Comparison of ENCODE assay signal across 1 cellular context in the genomic region with DNA sequence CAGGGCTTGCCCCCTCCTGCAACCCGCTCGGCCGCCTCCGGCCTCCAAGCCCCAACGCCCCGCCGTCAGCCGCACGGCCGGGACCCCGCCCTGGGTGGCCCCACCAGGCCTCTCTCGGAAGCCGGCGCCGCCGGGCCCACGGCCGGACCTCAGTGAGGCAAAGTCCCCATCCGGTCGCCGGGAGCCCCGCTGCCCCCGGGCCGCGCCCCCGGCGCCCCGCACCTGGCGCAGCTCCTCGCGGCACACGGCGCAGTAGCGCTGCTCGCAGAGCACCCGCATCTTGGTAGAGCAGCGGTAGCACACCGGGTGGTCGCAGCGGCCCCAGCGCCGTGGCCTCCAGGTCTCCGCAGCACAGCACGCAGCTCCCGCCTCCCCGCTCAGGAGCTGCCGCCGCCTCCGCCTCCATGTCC.
TF ChIP-seq lines count a peak whose summit lies in the region.

No MANE protein-coding gene starts in this region.

TF ChIP-seq in K562, 482 proteins besides CTCF, POLR2A, EP300 and RAD21 (continued from another document and continues in another):
- TF ChIP-seq MAZ (CRISPR knock-in tag; conservative IDR thresholded peaks at IDR 0.05 in 1 of 2, IDR thresholded peaks at IDR 0.05 in 1 of 2) (peak in 1 of 2 experiments; percentile 26; a peak in 1 of 4 replicates), NR3C1 (CRISPR knock-in tag; IDR thresholded peaks at IDR 0.05) (no peak), KAT8 (IDR thresholded peaks at IDR 0.05; ENCODE audit: low read depth) (no peak), ZKSCAN1 (IDR thresholded peaks at IDR 0.05; ENCODE audit: low read depth, low read length) (no peak), CHD1 (IDR thresholded peaks at IDR 0.05; ENCODE audit: low read length) (peak; percentile 62), FOXP1 (CRISPR knock-in tag; IDR thresholded peaks at IDR 0.05) (no peak), FOXJ2 (tag; IDR thresholded peaks at IDR 0.05) (no peak), ZNF780A (CRISPR knock-in tag; IDR thresholded peaks at IDR 0.05) (no peak), ATF7 (IDR thresholded peaks at IDR 0.05) (no peak), ARID2 (IDR thresholded peaks at IDR 0.05) (no peak), FUS (optimal IDR thresholded peaks at IDR 0.05; ENCODE audit: low read depth, low read length) (no peak), MTA3 (IDR thresholded peaks at IDR 0.05; ENCODE audit: borderline replicate concordance) (no peak), MAFK (IDR thresholded peaks at IDR 0.05; ENCODE audit: low read length) (no peak), ETV1 (tag; conservative IDR thresholded peaks at IDR 0.05; ENCODE audit: low read depth) (no peak), HMG20A (CRISPR knock-in tag; conservative IDR thresholded peaks at IDR 0.05) (no peak), JUND (IDR thresholded peaks at IDR 0.05; ENCODE audit: borderline replicate concordance, low read depth, low read length) (no peak), JUND (tag; IDR thresholded peaks at IDR 0.05; ENCODE audit: borderline replicate concordance, low read depth, low read length) (no peak), CBFA2T3 (IDR thresholded peaks at IDR 0.05) (no peak), ZNF717 (CRISPR knock-in tag; IDR thresholded peaks at IDR 0.05) (no peak), CCNT2 (IDR thresholded peaks at IDR 0.05; ENCODE audit: borderline replicate concordance, extremely low read depth, insufficient read length, low read depth, low read length) (no peak), KDM2B (CRISPR knock-in tag; IDR thresholded peaks at IDR 0.05) (no peak), FOXM1 (IDR thresholded peaks at IDR 0.05; ENCODE audit: low read depth) (no peak), FOXM1 (CRISPR knock-in tag; IDR thresholded peaks at IDR 0.05; ENCODE audit: low read depth) (peak; percentile 52; the same call in 1 of the 2 replicates), MYC (IDR thresholded peaks at IDR 0.05; ENCODE audit: low read depth, low read length) (no peak), MYC (CRISPR knock-in tag; IDR thresholded peaks at IDR 0.05; ENCODE audit: borderline replicate concordance, low read depth) (no peak), RB1 (IDR thresholded peaks at IDR 0.05; ENCODE audit: low read depth) (peak; percentile 9; the same call in 1 of the 2 replicates), BRD9 (IDR thresholded peaks at IDR 0.05; ENCODE audit: low read depth, partially characterized antibody) (no peak), MYNN (IDR thresholded peaks at IDR 0.05) (no peak), MYNN (CRISPR knock-in tag; IDR thresholded peaks at IDR 0.05) (no peak), ZNF408 (CRISPR knock-in tag; IDR thresholded peaks at IDR 0.05; ENCODE audit: low read depth) (no peak), HDAC1 (IDR thresholded peaks at IDR 0.05) (no peak), ZNF384 (IDR thresholded peaks at IDR 0.05; ENCODE audit: low read depth, low read length) (no peak), MTF1 (CRISPR knock-in tag; IDR thresholded peaks at IDR 0.05; ENCODE audit: borderline replicate concordance) (no peak), ZKSCAN3 (CRISPR knock-in tag; IDR thresholded peaks at IDR 0.05) (no peak), CEBPG (CRISPR knock-in tag; IDR thresholded peaks at IDR 0.05) (no peak), CEBPG (tag; conservative IDR thresholded peaks at IDR 0.05 in 1 of 2, IDR thresholded peaks at IDR 0.05 in 1 of 2) (no peak), SLC30A9 (CRISPR knock-in tag; IDR thresholded peaks at IDR 0.05) (no peak), ZNF174 (CRISPR knock-in tag; IDR thresholded peaks at IDR 0.05) (no peak), ASH1L (IDR thresholded peaks at IDR 0.05; ENCODE audit: borderline replicate concordance, low read depth, partially characterized antibody) (no peak)
- TF ChIP-seq, protein P1, sequence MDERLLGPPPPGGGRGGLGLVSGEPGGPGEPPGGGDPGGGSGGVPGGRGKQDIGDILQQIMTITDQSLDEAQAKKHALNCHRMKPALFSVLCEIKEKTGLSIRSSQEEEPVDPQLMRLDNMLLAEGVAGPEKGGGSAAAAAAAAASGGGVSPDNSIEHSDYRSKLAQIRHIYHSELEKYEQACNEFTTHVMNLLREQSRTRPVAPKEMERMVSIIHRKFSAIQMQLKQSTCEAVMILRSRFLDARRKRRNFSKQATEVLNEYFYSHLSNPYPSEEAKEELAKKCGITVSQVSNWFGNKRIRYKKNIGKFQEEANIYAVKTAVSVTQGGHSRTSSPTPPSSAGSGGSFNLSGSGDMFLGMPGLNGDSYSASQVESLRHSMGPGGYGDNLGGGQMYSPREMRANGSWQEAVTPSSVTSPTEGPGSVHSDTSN (CRISPR knock-in tag; IDR thresholded peaks at IDR 0.05; ENCODE audit: low read depth): no peak
- TF ChIP-seq, protein P1 (tag; conservative IDR thresholded peaks at IDR 0.05; ENCODE audit: low read depth): no peak
- TF ChIP-seq, protein P2, sequence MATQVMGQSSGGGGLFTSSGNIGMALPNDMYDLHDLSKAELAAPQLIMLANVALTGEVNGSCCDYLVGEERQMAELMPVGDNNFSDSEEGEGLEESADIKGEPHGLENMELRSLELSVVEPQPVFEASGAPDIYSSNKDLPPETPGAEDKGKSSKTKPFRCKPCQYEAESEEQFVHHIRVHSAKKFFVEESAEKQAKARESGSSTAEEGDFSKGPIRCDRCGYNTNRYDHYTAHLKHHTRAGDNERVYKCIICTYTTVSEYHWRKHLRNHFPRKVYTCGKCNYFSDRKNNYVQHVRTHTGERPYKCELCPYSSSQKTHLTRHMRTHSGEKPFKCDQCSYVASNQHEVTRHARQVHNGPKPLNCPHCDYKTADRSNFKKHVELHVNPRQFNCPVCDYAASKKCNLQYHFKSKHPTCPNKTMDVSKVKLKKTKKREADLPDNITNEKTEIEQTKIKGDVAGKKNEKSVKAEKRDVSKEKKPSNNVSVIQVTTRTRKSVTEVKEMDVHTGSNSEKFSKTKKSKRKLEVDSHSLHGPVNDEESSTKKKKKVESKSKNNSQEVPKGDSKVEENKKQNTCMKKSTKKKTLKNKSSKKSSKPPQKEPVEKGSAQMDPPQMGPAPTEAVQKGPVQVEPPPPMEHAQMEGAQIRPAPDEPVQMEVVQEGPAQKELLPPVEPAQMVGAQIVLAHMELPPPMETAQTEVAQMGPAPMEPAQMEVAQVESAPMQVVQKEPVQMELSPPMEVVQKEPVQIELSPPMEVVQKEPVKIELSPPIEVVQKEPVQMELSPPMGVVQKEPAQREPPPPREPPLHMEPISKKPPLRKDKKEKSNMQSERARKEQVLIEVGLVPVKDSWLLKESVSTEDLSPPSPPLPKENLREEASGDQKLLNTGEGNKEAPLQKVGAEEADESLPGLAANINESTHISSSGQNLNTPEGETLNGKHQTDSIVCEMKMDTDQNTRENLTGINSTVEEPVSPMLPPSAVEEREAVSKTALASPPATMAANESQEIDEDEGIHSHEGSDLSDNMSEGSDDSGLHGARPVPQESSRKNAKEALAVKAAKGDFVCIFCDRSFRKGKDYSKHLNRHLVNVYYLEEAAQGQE (CRISPR knock-in tag; IDR thresholded peaks at IDR 0.05; ENCODE audit: low read depth): peak; percentile 44; the same call in 1 of the 2 replicates
- TF ChIP-seq, protein P3, sequence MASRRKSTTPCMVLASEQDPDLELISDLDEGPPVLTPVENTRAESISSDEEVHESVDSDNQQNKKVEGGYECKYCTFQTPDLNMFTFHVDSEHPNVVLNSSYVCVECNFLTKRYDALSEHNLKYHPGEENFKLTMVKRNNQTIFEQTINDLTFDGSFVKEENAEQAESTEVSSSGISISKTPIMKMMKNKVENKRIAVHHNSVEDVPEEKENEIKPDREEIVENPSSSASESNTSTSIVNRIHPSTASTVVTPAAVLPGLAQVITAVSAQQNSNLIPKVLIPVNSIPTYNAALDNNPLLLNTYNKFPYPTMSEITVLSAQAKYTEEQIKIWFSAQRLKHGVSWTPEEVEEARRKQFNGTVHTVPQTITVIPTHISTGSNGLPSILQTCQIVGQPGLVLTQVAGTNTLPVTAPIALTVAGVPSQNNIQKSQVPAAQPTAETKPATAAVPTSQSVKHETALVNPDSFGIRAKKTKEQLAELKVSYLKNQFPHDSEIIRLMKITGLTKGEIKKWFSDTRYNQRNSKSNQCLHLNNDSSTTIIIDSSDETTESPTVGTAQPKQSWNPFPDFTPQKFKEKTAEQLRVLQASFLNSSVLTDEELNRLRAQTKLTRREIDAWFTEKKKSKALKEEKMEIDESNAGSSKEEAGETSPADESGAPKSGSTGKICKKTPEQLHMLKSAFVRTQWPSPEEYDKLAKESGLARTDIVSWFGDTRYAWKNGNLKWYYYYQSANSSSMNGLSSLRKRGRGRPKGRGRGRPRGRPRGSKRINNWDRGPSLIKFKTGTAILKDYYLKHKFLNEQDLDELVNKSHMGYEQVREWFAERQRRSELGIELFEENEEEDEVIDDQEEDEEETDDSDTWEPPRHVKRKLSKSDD (conservative IDR thresholded peaks at IDR 0.05; ENCODE audit: low read length): no peak
- TF ChIP-seq, protein P4, sequence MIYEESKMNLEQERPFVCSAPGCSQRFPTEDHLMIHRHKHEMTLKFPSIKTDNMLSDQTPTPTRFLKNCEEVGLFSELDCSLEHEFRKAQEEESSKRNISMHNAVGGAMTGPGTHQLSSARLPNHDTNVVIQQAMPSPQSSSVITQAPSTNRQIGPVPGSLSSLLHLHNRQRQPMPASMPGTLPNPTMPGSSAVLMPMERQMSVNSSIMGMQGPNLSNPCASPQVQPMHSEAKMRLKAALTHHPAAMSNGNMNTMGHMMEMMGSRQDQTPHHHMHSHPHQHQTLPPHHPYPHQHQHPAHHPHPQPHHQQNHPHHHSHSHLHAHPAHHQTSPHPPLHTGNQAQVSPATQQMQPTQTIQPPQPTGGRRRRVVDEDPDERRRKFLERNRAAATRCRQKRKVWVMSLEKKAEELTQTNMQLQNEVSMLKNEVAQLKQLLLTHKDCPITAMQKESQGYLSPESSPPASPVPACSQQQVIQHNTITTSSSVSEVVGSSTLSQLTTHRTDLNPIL (CRISPR knock-in tag; IDR thresholded peaks at IDR 0.05): no peak
- TF ChIP-seq, protein P5, sequence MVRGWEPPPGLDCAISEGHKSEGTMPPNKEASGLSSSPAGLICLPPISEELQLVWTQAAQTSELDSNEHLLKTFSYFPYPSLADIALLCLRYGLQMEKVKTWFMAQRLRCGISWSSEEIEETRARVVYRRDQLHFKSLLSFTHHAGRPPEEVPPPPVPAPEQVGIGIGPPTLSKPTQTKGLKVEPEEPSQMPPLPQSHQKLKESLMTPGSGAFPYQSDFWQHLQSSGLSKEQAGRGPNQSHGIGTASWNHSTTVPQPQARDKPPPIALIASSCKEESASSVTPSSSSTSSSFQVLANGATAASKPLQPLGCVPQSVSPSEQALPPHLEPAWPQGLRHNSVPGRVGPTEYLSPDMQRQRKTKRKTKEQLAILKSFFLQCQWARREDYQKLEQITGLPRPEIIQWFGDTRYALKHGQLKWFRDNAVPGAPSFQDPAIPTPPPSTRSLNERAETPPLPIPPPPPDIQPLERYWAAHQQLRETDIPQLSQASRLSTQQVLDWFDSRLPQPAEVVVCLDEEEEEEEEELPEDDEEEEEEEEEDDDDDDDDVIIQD (CRISPR knock-in tag; IDR thresholded peaks at IDR 0.05): no peak
- TF ChIP-seq, protein P6, sequence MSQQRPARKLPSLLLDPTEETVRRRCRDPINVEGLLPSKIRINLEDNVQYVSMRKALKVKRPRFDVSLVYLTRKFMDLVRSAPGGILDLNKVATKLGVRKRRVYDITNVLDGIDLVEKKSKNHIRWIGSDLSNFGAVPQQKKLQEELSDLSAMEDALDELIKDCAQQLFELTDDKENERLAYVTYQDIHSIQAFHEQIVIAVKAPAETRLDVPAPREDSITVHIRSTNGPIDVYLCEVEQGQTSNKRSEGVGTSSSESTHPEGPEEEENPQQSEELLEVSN (IDR thresholded peaks at IDR 0.05; ENCODE audit: borderline replicate concordance in 1 of 2, extremely low read depth in 1 of 2, insufficient read depth in 1 of 2, insufficient read length in 1 of 2, low read depth in 1 of 2, low read length in 1 of 2, poor library complexity in 1 of 2, severe bottlenecking in 1 of 2): peak in 1 of 2 experiments; percentile 53
- TF ChIP-seq, protein P7, sequence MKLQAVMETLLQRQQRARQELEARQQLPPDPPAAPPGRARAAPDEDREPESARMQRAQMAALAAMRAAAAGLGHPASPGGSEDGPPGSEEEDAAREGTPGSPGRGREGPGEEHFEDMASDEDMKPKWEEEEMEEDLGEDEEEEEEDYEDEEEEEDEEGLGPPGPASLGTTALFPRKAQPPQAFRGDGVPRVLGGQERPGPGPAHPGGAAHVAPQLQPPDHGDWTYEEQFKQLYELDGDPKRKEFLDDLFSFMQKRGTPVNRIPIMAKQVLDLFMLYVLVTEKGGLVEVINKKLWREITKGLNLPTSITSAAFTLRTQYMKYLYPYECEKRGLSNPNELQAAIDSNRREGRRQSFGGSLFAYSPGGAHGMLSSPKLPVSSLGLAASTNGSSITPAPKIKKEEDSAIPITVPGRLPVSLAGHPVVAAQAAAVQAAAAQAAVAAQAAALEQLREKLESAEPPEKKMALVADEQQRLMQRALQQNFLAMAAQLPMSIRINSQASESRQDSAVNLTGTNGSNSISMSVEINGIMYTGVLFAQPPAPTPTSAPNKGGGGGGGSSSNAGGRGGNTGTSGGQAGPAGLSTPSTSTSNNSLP (IDR thresholded peaks at IDR 0.05; ENCODE audit: borderline replicate concordance, low read depth, low read length): no peak
- TF ChIP-seq, protein P8, sequence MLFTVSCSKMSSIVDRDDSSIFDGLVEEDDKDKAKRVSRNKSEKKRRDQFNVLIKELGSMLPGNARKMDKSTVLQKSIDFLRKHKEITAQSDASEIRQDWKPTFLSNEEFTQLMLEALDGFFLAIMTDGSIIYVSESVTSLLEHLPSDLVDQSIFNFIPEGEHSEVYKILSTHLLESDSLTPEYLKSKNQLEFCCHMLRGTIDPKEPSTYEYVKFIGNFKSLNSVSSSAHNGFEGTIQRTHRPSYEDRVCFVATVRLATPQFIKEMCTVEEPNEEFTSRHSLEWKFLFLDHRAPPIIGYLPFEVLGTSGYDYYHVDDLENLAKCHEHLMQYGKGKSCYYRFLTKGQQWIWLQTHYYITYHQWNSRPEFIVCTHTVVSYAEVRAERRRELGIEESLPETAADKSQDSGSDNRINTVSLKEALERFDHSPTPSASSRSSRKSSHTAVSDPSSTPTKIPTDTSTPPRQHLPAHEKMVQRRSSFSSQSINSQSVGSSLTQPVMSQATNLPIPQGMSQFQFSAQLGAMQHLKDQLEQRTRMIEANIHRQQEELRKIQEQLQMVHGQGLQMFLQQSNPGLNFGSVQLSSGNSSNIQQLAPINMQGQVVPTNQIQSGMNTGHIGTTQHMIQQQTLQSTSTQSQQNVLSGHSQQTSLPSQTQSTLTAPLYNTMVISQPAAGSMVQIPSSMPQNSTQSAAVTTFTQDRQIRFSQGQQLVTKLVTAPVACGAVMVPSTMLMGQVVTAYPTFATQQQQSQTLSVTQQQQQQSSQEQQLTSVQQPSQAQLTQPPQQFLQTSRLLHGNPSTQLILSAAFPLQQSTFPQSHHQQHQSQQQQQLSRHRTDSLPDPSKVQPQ (CRISPR knock-in tag; IDR thresholded peaks at IDR 0.05; ENCODE audit: borderline replicate concordance): no peak
